In the genomic region with DNA sequence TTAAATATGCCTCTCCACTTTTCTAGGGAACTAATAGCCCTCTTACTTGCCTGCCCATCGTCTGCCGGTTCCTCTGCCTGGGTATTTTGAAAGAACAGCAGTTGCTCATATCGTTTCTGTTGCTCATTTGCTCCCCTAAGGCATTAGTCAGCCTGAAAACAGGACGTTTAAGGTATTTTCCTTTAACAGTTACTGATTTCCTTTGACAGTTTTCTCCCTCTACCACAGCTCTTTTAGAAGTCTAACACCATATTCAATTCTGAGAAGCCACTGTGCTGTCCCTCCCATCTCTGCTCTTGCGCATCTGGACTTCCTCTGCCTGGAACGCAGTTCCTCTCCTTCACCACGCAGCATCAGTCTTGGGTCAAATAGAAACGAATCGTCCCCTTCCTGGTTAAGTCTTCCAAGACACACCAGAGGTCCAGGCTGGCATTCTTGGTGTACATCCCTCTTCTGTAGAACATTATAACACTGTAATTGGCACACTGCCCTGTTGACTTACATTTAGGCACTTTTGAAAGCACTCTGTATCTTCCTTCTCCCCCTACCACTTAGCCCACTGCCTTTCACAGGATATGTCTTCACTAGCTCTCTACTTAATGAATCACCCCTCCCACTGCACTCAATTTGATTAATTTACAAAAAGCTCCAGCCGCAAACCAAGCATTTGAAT, we compare ENCODE assay signal across 1 cellular context.
TF ChIP-seq lines count a peak whose summit lies in the region.

No MANE protein-coding gene starts in this region.

TF ChIP-seq in SK-N-SH treated with all-trans-retinoic acid at 6 μM for 48 hours, 23 proteins besides CTCF, POLR2A, EP300 and RAD21 (continued from another document):
- TF ChIP-seq, protein P1, sequence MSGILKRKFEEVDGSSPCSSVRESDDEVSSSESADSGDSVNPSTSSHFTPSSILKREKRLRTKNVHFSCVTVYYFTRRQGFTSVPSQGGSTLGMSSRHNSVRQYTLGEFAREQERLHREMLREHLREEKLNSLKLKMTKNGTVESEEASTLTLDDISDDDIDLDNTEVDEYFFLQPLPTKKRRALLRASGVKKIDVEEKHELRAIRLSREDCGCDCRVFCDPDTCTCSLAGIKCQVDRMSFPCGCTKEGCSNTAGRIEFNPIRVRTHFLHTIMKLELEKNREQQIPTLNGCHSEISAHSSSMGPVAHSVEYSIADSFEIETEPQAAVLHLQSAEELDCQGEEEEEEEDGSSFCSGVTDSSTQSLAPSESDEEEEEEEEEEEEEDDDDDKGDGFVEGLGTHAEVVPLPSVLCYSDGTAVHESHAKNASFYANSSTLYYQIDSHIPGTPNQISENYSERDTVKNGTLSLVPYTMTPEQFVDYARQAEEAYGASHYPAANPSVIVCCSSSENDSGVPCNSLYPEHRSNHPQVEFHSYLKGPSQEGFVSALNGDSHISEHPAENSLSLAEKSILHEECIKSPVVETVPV (CRISPR knock-in tag; IDR thresholded peaks at IDR 0.05): no peak
- TF ChIP-seq ESRRG (CRISPR knock-in tag; IDR thresholded peaks at IDR 0.05): no peak
- 0 out of 2 replicates have a peak, but pooled peaks have one; percentile 16 for TF ChIP-seq CSDC2 (CRISPR knock-in tag; IDR thresholded peaks at IDR 0.05)
- TF ChIP-seq ISL1 (CRISPR knock-in tag; IDR thresholded peaks at IDR 0.05): peak; percentile 62
